Comparison of ENCODE assay signal across 23 cellular contexts in the genomic region with DNA sequence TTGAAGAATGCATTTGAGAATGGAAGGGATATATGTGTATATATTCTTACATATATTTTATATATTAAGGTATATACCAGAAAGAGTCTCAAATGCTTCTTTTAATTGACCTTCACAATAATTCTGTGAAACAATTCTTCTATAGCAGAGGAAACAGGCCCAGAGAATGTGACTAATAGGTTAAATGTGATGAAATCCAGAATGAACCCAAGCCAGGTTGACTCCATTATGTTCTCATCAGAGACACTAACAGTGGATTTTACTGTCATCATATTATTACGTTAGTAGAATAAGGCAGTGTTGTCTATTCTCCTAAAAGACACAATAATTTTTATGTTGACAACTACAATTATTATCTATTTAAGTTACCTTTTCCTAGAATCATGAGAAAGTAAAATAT.
"Had no signal": no experiment of that assay in that cellular context is flagged by ENCODE, and none has a peak within 500 bp of the region (broad histone marks: within the 10 kb centered on the region; RNA-seq: fewer than 3 reads in every experiment).

No MANE protein-coding gene starts in this region.

- DNase-seq: activated CD4-positive, alpha-beta T cell treated with anti-CD3 and anti-CD28 coated beads for 4 hours; activated CD4-positive, alpha-beta T cell treated with anti-CD3 and anti-CD28 coated beads, Interleukin-2, amount 50 U/mL, for 4 hours; activated CD8-positive, alpha-beta memory T cell treated with anti-CD3 and anti-CD28 coated beads, Interleukin-2, amount 10 ng/mL, durations not matched to agents 7 days and 5 days; activated effector memory CD4-positive, alpha-beta T cell treated with anti-CD3 and anti-CD28 coated beads, Interleukin-2, amount 50 U/mL, for 16 hours; activated naive CD4-positive, alpha-beta T cell treated with Interleukin-2 at 50 U/mL for 16 hours; activated naive CD8-positive, alpha-beta T cell treated with anti-CD3 and anti-CD28 coated beads, Interleukin-2, amount 50 U/mL, for 24 hours; activated T-cell treated with anti-CD3 and anti-CD28 coated beads, Interleukin-2, amount 50 U/mL, for 24 hours; Karpas-422; NCI-H1048; NCI-H146; NCI-H187 treated with DMSO at 0.1 percent for 48 hours; NCI-H2171; NCI-H226; NCI-H526; NCI-H774; RPMI8226; T-cell had no signal

- ATAC-seq: activated CD4-positive, CD25-positive, alpha-beta regulatory T cell treated with anti-CD3 and anti-CD28 coated beads, Interleukin-2, amount 50 U/mL, for 24 hours; activated CD8-positive, alpha-beta memory T cell treated with anti-CD3 and anti-CD28 coated beads, Interleukin-2, amount 10 ng/mL, durations not matched to agents 7 days and 5 days; activated naive CD4-positive, alpha-beta T cell treated with anti-CD3 and anti-CD28 coated beads, Interleukin-2, amount 50 U/mL, for 72 hours; activated naive CD8-positive, alpha-beta T cell treated with anti-CD3 and anti-CD28 coated beads, Interleukin-2, amount 50 U/mL, for 24 hours; K562; Panc1; Right ventricle myocardium inferior; T-cell had no signal

- H3K4me3 ChIP-seq: K562, SK-N-MC had no signal

- H3K27ac ChIP-seq: SK-N-MC had no signal
